In the genomic region with DNA sequence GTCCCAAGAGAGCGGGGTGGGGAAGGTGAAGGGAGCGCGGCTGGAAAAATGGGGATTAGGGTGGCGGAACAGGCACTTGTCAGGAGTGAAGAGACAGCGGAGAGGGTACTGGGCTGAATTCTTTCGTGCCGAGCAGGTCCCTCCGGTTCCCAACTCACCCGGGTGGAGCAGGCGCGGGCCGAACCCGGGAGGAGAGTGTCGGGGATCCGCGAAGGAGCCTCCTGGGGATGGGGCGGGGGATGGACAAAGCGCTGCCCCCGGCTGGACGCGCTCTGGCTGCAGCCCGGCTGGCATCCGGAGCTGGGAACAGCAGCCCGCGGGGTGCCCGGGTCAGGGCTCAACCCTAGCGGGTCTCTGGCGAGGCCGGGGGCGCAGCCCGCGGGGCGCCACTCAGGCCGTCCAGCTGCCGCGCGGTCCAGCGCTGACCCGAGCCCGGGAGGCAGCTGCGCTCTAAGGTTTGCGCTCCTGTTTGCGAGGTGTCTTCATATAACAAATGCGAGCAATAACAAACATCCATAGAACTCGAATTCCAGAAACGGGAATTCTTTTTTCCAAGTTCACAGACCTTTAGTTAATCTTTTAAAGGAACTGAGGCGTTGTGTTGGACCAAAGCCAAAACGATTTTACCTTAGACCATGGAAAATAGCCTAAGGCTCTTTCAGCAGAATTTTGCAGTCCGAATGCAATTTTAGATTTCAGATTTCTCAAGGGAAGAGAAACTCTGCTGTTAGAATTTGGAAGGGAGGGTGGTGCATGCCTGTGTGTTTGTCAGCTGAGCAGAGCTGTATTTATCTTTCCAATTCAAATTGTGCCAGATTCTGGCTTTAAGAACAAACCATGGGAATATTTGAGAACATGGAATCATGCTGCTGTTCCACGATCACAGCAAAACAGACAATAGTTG, we compare ENCODE assay signal across 9 cellular contexts. TPM values are rescaled to one million over a fixed set of nuclear protein-coding genes. Genes with fewer than 3 reads are reported as not detected.
DNase-seq lines count a peak whose midpoint lies in the region; ATAC-seq, FAIRE-seq and TF ChIP-seq lines count a peak whose summit lies in the region.
"Had no signal": no experiment of that assay in that cellular context is flagged by ENCODE, and none has a peak within 500 bp of the region (broad histone marks: within the 10 kb centered on the region; RNA-seq: fewer than 3 reads in every experiment).

No MANE protein-coding gene starts in this region.

- CTCF ChIA-PET in A549 (lab: Yijun Ruan, JAX) (interaction anchor here (1.4 kb wide), 1 partner anchor 12 kb away, joined by 5 read pairs; a partner anchor contains a TSS), SK-N-SH (lab: Yijun Ruan, JAX) (interaction anchor here (0.9 kb wide), 1 partner anchor 12 kb away, joined by 4 read pairs; no protein-coding TSS in a partner anchor)

- H3K9ac ChIP-seq in SK-N-SH, result no peak overlapping the region
- H3K9ac ChIP-seq: BLaER1 had no signal

- H3K9me3 ChIP-seq in A549 (no peaks in the 10 kb centered on the region), SK-N-SH (no peaks in the 10 kb centered on the region), heart left ventricle (no peaks in the 10 kb centered on the region)

- no peaks in the 10 kb centered on the region for H4K20me1 ChIP-seq in SK-N-SH (ENCODE audit: insufficient read depth)
- H4K20me1 ChIP-seq: BLaER1 had no signal

- TF ChIP-seq EP300 in A549 (IDR thresholded peaks at IDR 0.05), result no peak
- no peak for TF ChIP-seq EP300 in SK-N-SH (IDR thresholded peaks at IDR 0.05; ENCODE audit: borderline replicate concordance in 1 of 2, low read depth in 1 of 2, low read length in 1 of 2)

- ATAC-seq in A549 (peak; percentile 74 to 80), heart left ventricle (peak in 3 of 4 donors; percentile 20 to 58 (median 34)), GM19455 (IDR thresholded peaks at IDR 0.05; ENCODE audit: unreplicated experiment) (no peak), GM19324 (IDR thresholded peaks at IDR 0.05; ENCODE audit: low FRiP score, unreplicated experiment) (no peak)

- no peak overlapping the region for H2AFZ ChIP-seq in SK-N-SH (ENCODE audit: low read depth)

- DNase-seq in A549 (ENCODE audit: low read depth in 1 of 2, low spot score in 1 of 2) (peak in 1 of 2 experiments; percentile 4), SK-N-SH (peak; percentile 47), heart left ventricle (peak in 2 of 5 donors; percentile 22 to 52), occipital lobe (lab: John Stamatoyannopoulos, UW) (peak; percentile 22), erythroblast (lab: John Stamatoyannopoulos, UW) (no peak), NCI-H2029 treated with DMSO at 0.1 percent for 48 hours (lab: John Stamatoyannopoulos, UW) (no peak)

- POLR2A ChIA-PET in A549 (lab: Yijun Ruan, JAX), result no interaction called here
- POLR2A ChIA-PET in SK-N-SH (lab: Yijun Ruan, JAX), result no interaction called here

- FAIRE-seq in A549 (lab: Jason Lieb, UNC), result no peak

- intact Hi-C loops in heart left ventricle (cut with DNase I), result loop anchor here in 1 of 10 donors (5.0 kb wide), 1 partner anchor 48 kb away; no protein-coding TSS in a partner anchor

- no peaks in the 10 kb centered on the region for H3K36me3 ChIP-seq in SK-N-SH (replicated peaks in 1 of 2; ENCODE audit: control insufficient read depth in 1 of 2, insufficient read depth in 2 of 2, low read length in 1 of 2)
- no peaks in the 10 kb centered on the region for H3K36me3 ChIP-seq in heart left ventricle
- H3K36me3 ChIP-seq: BLaER1 had no signal

- no peaks in the 10 kb centered on the region for H3F3A ChIP-seq in SK-N-SH (replicated peaks; ENCODE audit: insufficient read depth)

- H3K9me2 ChIP-seq in SK-N-SH, result no peaks in the 10 kb centered on the region

- H3K4me1 ChIP-seq in A549 (peaks cover 7% of the 10 kb centered on the region; the same call in 1 of the 3 replicates), SK-N-SH (ENCODE audit: control insufficient read depth in 1 of 2, insufficient read depth in 2 of 2, low read depth in 1 of 2, low read length in 1 of 2) (no peaks in the 10 kb centered on the region), heart left ventricle (peaks cover 0 to 12% (median 1%) of the 10 kb centered on the region in 12 donors)
- H3K4me1 ChIP-seq: BLaER1 had no signal

- WGBS in A549 (ENCODE audit: missing lambda C conversion rate), result 6% methylated on average over 11 of the region's 50 CpGs
- WGBS in SK-N-SH (ENCODE audit: low lambda C conversion rate), result 2% methylated on average over 24 of the region's 50 CpGs
- 2 to 3% (median 2%) methylated on average over 21 to 50 of the region's 50 CpGs for WGBS in heart left ventricle, 4 donors

- H3K27ac ChIP-seq in A549 (no peak overlapping the region), SK-N-SH (ENCODE audit: low read depth in 2 of 2, low read length in 1 of 2) (no peak overlapping the region), heart left ventricle (peak overlapping the region in 5 of 12 donors; percentile 25 to 51 (median 46))
- H3K27ac ChIP-seq: BLaER1 had no signal

- H3K4me2 ChIP-seq in A549 (peak overlapping the region; percentile 81), SK-N-SH (peak overlapping the region; percentile 28; the same call in 1 of the 2 replicates)
- H3K4me2 ChIP-seq: BLaER1 had no signal

- TF ChIP-seq CTCF in A549 (IDR thresholded peaks at IDR 0.05) (no peak), SK-N-SH (IDR thresholded peaks at IDR 0.05) (no peak), heart left ventricle (IDR thresholded peaks at IDR 0.05) (no peak)

- H3K27me3 ChIP-seq in SK-N-SH (ENCODE audit: insufficient read depth) (peaks cover 25% of the 10 kb centered on the region), heart left ventricle (peaks cover 3 to 70% (median 24%) of the 10 kb centered on the region in 9 donors)
- H3K27me3 ChIP-seq: BLaER1 had no signal

- TF ChIP-seq POLR2A in A549 (IDR thresholded peaks at IDR 0.05; ENCODE audit: low read length) (no peak), heart left ventricle (IDR thresholded peaks at IDR 0.05) (no peak), erythroblast (IDR thresholded peaks at IDR 0.05; ENCODE audit: low read length) (no peak)

- no peak for TF ChIP-seq RAD21 in A549 (conservative IDR thresholded peaks at IDR 0.05 in 1 of 2, IDR thresholded peaks at IDR 0.05 in 1 of 2)
- TF ChIP-seq RAD21 in SK-N-SH (IDR thresholded peaks at IDR 0.05; ENCODE audit: low read length), result no peak

- peak overlapping the region; percentile 36 for H3K4me3 ChIP-seq in A549
- no peak overlapping the region for H3K4me3 ChIP-seq in SK-N-SH (ENCODE audit: low read depth in 2 of 2, low read length in 1 of 2)
- H3K4me3 ChIP-seq in heart left ventricle, result peak overlapping the region; percentile 26 to 64 (median 48)
- H3K4me3 ChIP-seq: BLaER1 had no signal

- no peaks in the 10 kb centered on the region for H3K79me2 ChIP-seq in SK-N-SH (ENCODE audit: insufficient read depth)

TF ChIP-seq in A549, 52 proteins besides CTCF, POLR2A, EP300 and RAD21 (continues in another document):
- peak; percentile 89; the same call in 1 of the 2 replicates for TF ChIP-seq RNF2 (IDR thresholded peaks at IDR 0.05; ENCODE audit: borderline replicate concordance, low read depth)
- TF ChIP-seq MAZ (IDR thresholded peaks at IDR 0.05; ENCODE audit: borderline replicate concordance, low read depth, low read length), result no peak
- peak; percentile 70; the same call in 1 of the 2 replicates for TF ChIP-seq CBX8 (IDR thresholded peaks at IDR 0.05)

TF ChIP-seq in SK-N-SH, 30 proteins besides CTCF, POLR2A, EP300 and RAD21:
- TF ChIP-seq EZH2phosphoT487 (IDR thresholded peaks at IDR 0.05; ENCODE audit: borderline replicate concordance, low read depth) (peak; percentile 42; the same call in 1 of the 2 replicates), FOSL2 (IDR thresholded peaks at IDR 0.05; ENCODE audit: borderline replicate concordance, low read depth) (no peak)

RNA-seq across cellular contexts. Expression of a gene that starts 0.7 kb away (rescaled TPM):
- polyA plus RNA-seq in A549 (2011; rRNA removed) (0.11 and 0.13 TPM in 2 replicates), A549 (2017; fragmentation: RNase III; extraction: RNeasy Plus Mini Kit Qiagen cat#74134 plus additional on column Dnase treatment) (not detected in 3 replicates), SK-N-SH (2012; rRNA removed) (not detected in 2 replicates), heart left ventricle (under 1 TPM; 0.04 to 0.11 TPM)
- not detected in 2 replicates for polyA plus RNA-seq in A549 (2012; cell fraction: cytosol; rRNA removed)
- not detected in 2 replicates for polyA plus RNA-seq in A549 (2012; cell fraction: nucleus; rRNA removed)
- not detected in 2 replicates for polyA minus RNA-seq in A549 (2011; rRNA and poly(A)+ RNA removed)
- not detected in 2 replicates for polyA plus RNA-seq in SK-N-SH (2012; cell fraction: cytosol; rRNA removed)
- not detected in 2 replicates for polyA plus RNA-seq in SK-N-SH (2012; cell fraction: nucleus; rRNA removed)
- total RNA-seq in heart left ventricle (under 1 TPM in 4 of 9 donors, not detected in 5; 0.16 to 0.52 (median 0.22) TPM), occipital lobe (30.1 TPM)

RNA-seq across cellular contexts. Expression of a gene that starts 12.0 kb away (rescaled TPM):
- polyA plus RNA-seq in A549 (2011; rRNA removed) (0.23 and 0.30 TPM in 2 replicates), A549 (2017; fragmentation: RNase III; extraction: RNeasy Plus Mini Kit Qiagen cat#74134 plus additional on column Dnase treatment) (0.03 to 0.14 TPM (median 0.13 TPM) in 3 replicates), SK-N-SH (2012; rRNA removed) (not detected in 2 replicates), heart left ventricle (under 1 TPM; 0.34 to 0.39 TPM)
- polyA plus RNA-seq in A549 (2012; cell fraction: cytosol; rRNA removed), result 0.03 and 0.05 TPM in 2 replicates
- polyA plus RNA-seq in A549 (2012; cell fraction: nucleus; rRNA removed), result 0.05 and 0.09 TPM in 2 replicates
- 0.39 TPM in 1 of 2 replicates, not detected in the other for polyA minus RNA-seq in A549 (2011; rRNA and poly(A)+ RNA removed)
- not detected in 2 replicates for polyA plus RNA-seq in SK-N-SH (2012; cell fraction: cytosol; rRNA removed)
- polyA plus RNA-seq in SK-N-SH (2012; cell fraction: nucleus; rRNA removed), result 0.01 TPM in 1 of 2 replicates, not detected in the other
- total RNA-seq in heart left ventricle (1 to 10 TPM in 4 of 9 donors, under 1 TPM in 5; 0.19 to 2.5 (median 0.56) TPM), occipital lobe (163 TPM)

Comparison
In these comparisons a context has a peak if more than half of its experiments do, and no peak if none do; other contexts are left out.
1. ATAC-seq: peak in A549 (2 of 2) and heart left ventricle (3 of 4); none in GM19455 (single experiment) and GM19324 (single experiment).
2. DNase-seq: peak in SK-N-SH (single experiment) and occipital lobe (single experiment); none in erythroblast (0 of 2) and NCI-H2029 treated with DMSO at 0.1 percent for 48 hours (single experiment).
3. H3K4me3 ChIP-seq: peak in A549 (single experiment) and heart left ventricle (12 of 12); none in SK-N-SH (0 of 2).